In genomic region chr1:171313835-171314320, GRCh38 we compare ENCODE assay signal across 8 cellular contexts. TPM values are rescaled to one million over a fixed set of nuclear protein-coding genes. Genes with fewer than 3 reads are reported as not detected.
DNase-seq lines count a peak whose midpoint lies in the region; ATAC-seq, FAIRE-seq and TF ChIP-seq lines count a peak whose summit lies in the region.

Gene FMO4, plus strand, starts transcription at chr1:171314183. Its CDS starts 5,643 bp downstream, at chr1:171319826.

- H3K4me3 ChIP-seq in Caco-2 (ENCODE audit: low read depth, low read length): peak within 1 kb of the TSS; percentile 21

- peak within 1 kb of the TSS; percentile 67 for H3K4me3 Mint-ChIP-seq in Caco-2 (ENCODE audit: unreplicated experiment)

- no peaks in the 10 kb centered on the region; the same call in 1 of the 2 replicates for H3K9me3 ChIP-seq in Caco-2

- no TSS peak for BruUV-seq in Caco-2 (replicated peaks; lab: Mats Ljungman, UMichigan)

- intact Hi-C loops in Caco-2 (cut with micrococcal nuclease; ENCODE audit: unreplicated experiment): loop anchor here (1.0 to 10.0 kb wide), 6 partner anchors 63 to 347 kb away; no protein-coding TSS in a partner anchor

- ATAC-seq in GM21367 (IDR thresholded peaks at IDR 0.05; ENCODE audit: unreplicated experiment): peak; percentile 100

- H3K27me3 ChIP-seq in Caco-2 (replicated peaks; ENCODE audit: control insufficient read depth, insufficient read depth, low read length): no peaks in the 10 kb centered on the region

- H3K9me3 Mint-ChIP-seq in Caco-2 (ENCODE audit: unreplicated experiment): no peaks in the 10 kb centered on the region

- no peaks in the 10 kb centered on the region for H3K36me3 ChIP-seq in Caco-2 (ENCODE audit: control insufficient read depth, insufficient read depth, low read length)

- POLR2A ChIA-PET in Caco-2 (lab: Charles Lee): interaction anchor here (0.6 kb wide), 1 partner anchor 1828 kb away, joined by 5 read pairs; the partner anchor contains the start of gene SLC19A2

- DNase-seq in Caco-2: peak; percentile 91 to 95
- DNase-seq in HT1080 (ENCODE audit: low read depth): peak; percentile 96
- DNase-seq in NK-92 treated with Interleukin-12 subunit alpha and Interleukin-12 subunit beta, amount 100 ng/mL, for 24 hours (lab: John Stamatoyannopoulos, UW): peak; percentile 69
- peak; percentile 60 to 76 for DNase-seq in activated CD8-positive, alpha-beta memory T cell treated with anti-CD3 and anti-CD28 coated beads for 4 hours (ENCODE audit: low read depth in 2 of 2)
- peak; percentile 78 for DNase-seq in middle frontal gyrus (ENCODE audit: extremely low spot score, low spot score)
- DNase-seq in stimulated activated CD8-positive, alpha-beta memory T cell treated with anti-CD3 and anti-CD28 coated beads, Interleukin-2, amount 100 ng/mL, for 48 hours (ENCODE audit: low read depth in 2 of 2): peak; percentile 37 to 62

- TF ChIP-seq CTCF in Caco-2 (IDR thresholded peaks at IDR 0.05; ENCODE audit: insufficient read depth in 1 of 2, low read depth in 1 of 2, low read length in 1 of 2, severe bottlenecking in 1 of 2, unreplicated experiment in 1 of 2): peak; percentile 79 to 80

- H3K27me3 Mint-ChIP-seq in Caco-2 (ENCODE audit: insufficient read depth, unreplicated experiment): no peaks in the 10 kb centered on the region

- no peaks in the 10 kb centered on the region for H3K4me1 Mint-ChIP-seq in Caco-2 (ENCODE audit: low read depth, unreplicated experiment)

- CTCF ChIA-PET in Caco-2 (lab: Charles Lee): interaction anchor here (0.6 to 2.2 kb wide), 24 partner anchors 13 to 1160 kb away, joined by 3 to 70 read pairs (median 5); partner anchors contain the start of gene PRRC2C

- no peaks in the 10 kb centered on the region for H3K36me3 Mint-ChIP-seq in Caco-2 (ENCODE audit: insufficient read depth, unreplicated experiment)

- peaks cover 9% of the 10 kb centered on the region for H3K4me1 ChIP-seq in Caco-2

- H3K27ac Mint-ChIP-seq in Caco-2 (ENCODE audit: unreplicated experiment): peak within 1 kb of the TSS; percentile 74

- FAIRE-seq in endometrium (lab: Jason Lieb, UNC): peak; percentile 99

RNA-seq across cellular contexts. Expression of gene FMO4, which starts in this region (rescaled TPM):
- 2.3 and 3.8 TPM in 2 replicates for total RNA-seq in Caco-2 (2022)
- total RNA-seq in HT1080 (2014; rRNA removed; shearing (Covaris generic)): 0.32 and 2.0 TPM in 2 replicates
- 1.6 and 2.5 TPM in 2 replicates for polyA plus RNA-seq in HT1080 (2015; cell fraction: cytosol; rRNA removed)
- polyA plus RNA-seq in HT1080 (2015; cell fraction: nucleus; rRNA removed): 1.9 and 2.4 TPM in 2 replicates

Comparison
In these comparisons a context has a peak if more than half of its experiments do, and no peak if none do; other contexts are left out.
1. Peak in every context shown above with its lines: DNase-seq, ATAC-seq and H3K4me3 ChIP-seq.